Comparison of ENCODE assay signal across 8 cellular contexts in genomic region chr2:68689553-68690537, GRCh38. TPM values are rescaled to one million over a fixed set of nuclear protein-coding genes. Genes with fewer than 3 reads are reported as not detected.
A peak's percentile ranks its signal among the peaks of the same experiment; 100 is the strongest.
DNase-seq lines count a peak whose midpoint lies in the region; ATAC-seq and TF ChIP-seq lines count a peak whose summit lies in the region.

No MANE protein-coding gene starts in this region.

- ATAC-seq in HG02973 (IDR thresholded peaks at IDR 0.05; ENCODE audit: unreplicated experiment): peak; percentile 90

- TF ChIP-seq CTCF in spleen (IDR thresholded peaks at IDR 0.05 in 8 of 11, conservative IDR thresholded peaks at IDR 0.05 in 3 of 11) (no peak), sigmoid colon (IDR thresholded peaks at IDR 0.05) (no peak)

- H3K4me1 ChIP-seq in spleen (peaks cover 3 to 48% (median 30%) of the 10 kb centered on the region in 6 donors), SJCRH30 (no peaks in the 10 kb centered on the region), sigmoid colon (no peaks in the 10 kb centered on the region)

- TF ChIP-seq EP300 in sigmoid colon (IDR thresholded peaks at IDR 0.05): no peak

- H3K27me3 Mint-ChIP-seq in activated CD4-positive, alpha-beta T cell treated with anti-CD3 and anti-CD28 coated beads, Interleukin-2, amount 10 ng/mL, durations not matched to agents 24 days and 14 days: peaks cover 8% of the 10 kb centered on the region

- intact Hi-C loops in activated CD4-positive, alpha-beta T cell treated with anti-CD3 and anti-CD28 coated beads, Interleukin-2, amount 10 ng/mL, durations not matched to agents 24 days and 14 days (cut with micrococcal nuclease): loop anchor here (1.0 kb wide), 2 partner anchors 25 to 37 kb away; no protein-coding TSS in a partner anchor
- intact Hi-C loops in spleen (cut with DNase I; ENCODE audit: low total_unique reads): no loop called here
- intact Hi-C loops in sigmoid colon (cut with DNase I): no loop called here

- peak overlapping the region; percentile 11 for H3K4me3 Mint-ChIP-seq in activated CD4-positive, alpha-beta T cell treated with anti-CD3 and anti-CD28 coated beads, Interleukin-2, amount 10 ng/mL, durations not matched to agents 24 days and 14 days

- no peaks in the 10 kb centered on the region for H3K27me3 ChIP-seq in spleen (replicated peaks in 1 of 7)
- no peaks in the 10 kb centered on the region for H3K27me3 ChIP-seq in MG63
- H3K27me3 ChIP-seq in SJCRH30: no peaks in the 10 kb centered on the region
- no peaks in the 10 kb centered on the region for H3K27me3 ChIP-seq in sigmoid colon

- H3K9me3 ChIP-seq in spleen (no peaks in the 10 kb centered on the region), MG63 (no peaks in the 10 kb centered on the region), SJCRH30 (replicated peaks) (no peaks in the 10 kb centered on the region), sigmoid colon (no peaks in the 10 kb centered on the region)

- peak overlapping the region; percentile 49 for H3K27ac Mint-ChIP-seq in activated CD4-positive, alpha-beta T cell treated with anti-CD3 and anti-CD28 coated beads, Interleukin-2, amount 10 ng/mL, durations not matched to agents 24 days and 14 days

- no peaks in the 10 kb centered on the region for H3K9me3 Mint-ChIP-seq in activated CD4-positive, alpha-beta T cell treated with anti-CD3 and anti-CD28 coated beads, Interleukin-2, amount 10 ng/mL, durations not matched to agents 24 days and 14 days

- WGBS in spleen, 5 donors: 26 to 38% (median 31%) methylated on average over 7 of the region's 7 CpGs
- 43 to 70% methylated on average over 7 of the region's 7 CpGs for WGBS in sigmoid colon, 2 donors

- H3K36me3 ChIP-seq in spleen: no peaks in the 10 kb centered on the region
- H3K36me3 ChIP-seq in MG63: no peaks in the 10 kb centered on the region
- no peaks in the 10 kb centered on the region; the same call in 1 of the 2 replicates for H3K36me3 ChIP-seq in SJCRH30
- H3K36me3 ChIP-seq in sigmoid colon: no peaks in the 10 kb centered on the region

- H3K4me3 ChIP-seq in spleen: peak overlapping the region in 1 of 8 donors; percentile 42
- no peak overlapping the region for H3K4me3 ChIP-seq in MG63
- no peak overlapping the region for H3K4me3 ChIP-seq in SJCRH30
- no peak overlapping the region for H3K4me3 ChIP-seq in sigmoid colon

- H3K27ac ChIP-seq in spleen (peak overlapping the region; percentile 40 to 84 (median 75)), SJCRH30 (no peak overlapping the region), sigmoid colon (no peak overlapping the region)

- TF ChIP-seq POLR2A in spleen (IDR thresholded peaks at IDR 0.05) (no peak), sigmoid colon (IDR thresholded peaks at IDR 0.05) (no peak)

- no peaks in the 10 kb centered on the region for H3K36me3 Mint-ChIP-seq in activated CD4-positive, alpha-beta T cell treated with anti-CD3 and anti-CD28 coated beads, Interleukin-2, amount 10 ng/mL, durations not matched to agents 24 days and 14 days (ENCODE audit: low read depth)

- H3K4me1 Mint-ChIP-seq in activated CD4-positive, alpha-beta T cell treated with anti-CD3 and anti-CD28 coated beads, Interleukin-2, amount 10 ng/mL, durations not matched to agents 24 days and 14 days: peaks cover 20% of the 10 kb centered on the region

- peak; percentile 63 for DNase-seq in activated CD4-positive, alpha-beta T cell treated with anti-CD3 and anti-CD28 coated beads, Interleukin-2, amount 10 ng/mL, durations not matched to agents 24 days and 14 days
- DNase-seq in activated CD4-positive, alpha-beta T cell treated with anti-CD3 and anti-CD28 coated beads, Interleukin-2, amount 50 U/mL, for 1 hour: no peak
- peak; percentile 48 for DNase-seq in RPMI8226
- no peak for DNase-seq in spleen
- DNase-seq in MG63: no peak
- DNase-seq in SJCRH30: no peak
- no peak for DNase-seq in sigmoid colon

RNA-seq across cellular contexts. Expression of gene ARHGAP25, which starts 44.8 kb away (rescaled TPM):
- total RNA-seq in activated CD4-positive, alpha-beta T cell treated with anti-CD3 and anti-CD28 coated beads, Interleukin-2, amount 10 ng/mL, durations not matched to agents 24 days and 14 days: 37.8 and 42.2 TPM in 2 replicates
- total RNA-seq in spleen (100 to 1,000 TPM; 119 to 173 (median 144) TPM), sigmoid colon (1 to 10 TPM; 2.6 to 6.4 (median 5.7) TPM)
- polyA plus RNA-seq in spleen (100 to 1,000 TPM in 2 of 3 donors, 10 to 100 TPM in 1; 72.0 to 111 (median 103) TPM), sigmoid colon (10 to 100 TPM in 1 of 3 donors, 1 to 10 TPM in 2; 2.8 to 18.1 (median 7.2) TPM)
- not detected in 2 replicates for total RNA-seq in MG63 (2014; rRNA removed; shearing (Covaris generic); ENCODE audit: low replicate concordance)
- total RNA-seq in SJCRH30 (2014; rRNA removed; shearing (Covaris generic)): 6.3 and 6.6 TPM in 2 replicates

RNA-seq across cellular contexts. Expression of gene PROKR1, which starts 46.5 kb away (rescaled TPM):
- total RNA-seq in activated CD4-positive, alpha-beta T cell treated with anti-CD3 and anti-CD28 coated beads, Interleukin-2, amount 10 ng/mL, durations not matched to agents 24 days and 14 days: not detected in 2 replicates
- total RNA-seq in spleen (under 1 TPM in 1 of 7 donors, not detected in 6; 0.09 TPM), sigmoid colon (1 to 10 TPM in 2 of 4 donors, under 1 TPM in 1, not detected in 1; 0.28 to 1.1 (median 1.1) TPM)
- polyA plus RNA-seq in spleen (under 1 TPM in 2 of 3 donors, not detected in 1; 0.02 to 0.03 TPM), sigmoid colon (under 1 TPM in 1 of 3 donors, not detected in 2; 0.20 TPM)
- not detected in 2 replicates for total RNA-seq in MG63 (2014; rRNA removed; shearing (Covaris generic); ENCODE audit: low replicate concordance)
- 0.03 TPM in 1 of 2 replicates, not detected in the other for total RNA-seq in SJCRH30 (2014; rRNA removed; shearing (Covaris generic))

Comparison
In these comparisons a context has a peak if more than half of its experiments do, and no peak if none do; other contexts are left out.
1. DNase-seq: peak in activated CD4-positive, alpha-beta T cell treated with anti-CD3 and anti-CD28 coated beads, Interleukin-2, amount 10 ng/mL, durations not matched to agents 24 days and 14 days (single experiment) and RPMI8226 (single experiment); none in activated CD4-positive, alpha-beta T cell treated with anti-CD3 and anti-CD28 coated beads, Interleukin-2, amount 50 U/mL, for 1 hour (single experiment), spleen (single experiment), MG63 (single experiment), SJCRH30 (0 of 2) and sigmoid colon (single experiment).
2. H3K27ac ChIP-seq: peak in spleen (8 of 8); none in SJCRH30 (single experiment) and sigmoid colon (0 of 4).